In genomic region chr11:110808291-110808690, GRCh38 we compare ENCODE assay signal across 1 cellular context.
TF ChIP-seq lines count a peak whose summit lies in the region.

No MANE protein-coding gene starts in this region.

TF ChIP-seq in K562, 482 proteins besides CTCF, POLR2A, EP300 and RAD21 (continued from another document):
- no peak for TF ChIP-seq MGA (IDR thresholded peaks at IDR 0.05)
- TF ChIP-seq KDM1A (IDR thresholded peaks at IDR 0.05), result no peak
- peak; percentile 53; the same call in 1 of the 2 replicates for TF ChIP-seq ATF4 (CRISPR knock-in tag; IDR thresholded peaks at IDR 0.05)
- no peak for TF ChIP-seq POLR3A (IDR thresholded peaks at IDR 0.05; ENCODE audit: borderline replicate concordance, extremely low read depth, insufficient read depth, insufficient read length)
- no peak for TF ChIP-seq RBM17 (IDR thresholded peaks at IDR 0.05; ENCODE audit: borderline replicate concordance, low read depth, low read length)
- TF ChIP-seq FOXA1 (IDR thresholded peaks at IDR 0.05; ENCODE audit: borderline replicate concordance), result no peak
- TF ChIP-seq HMG20B (CRISPR knock-in tag; IDR thresholded peaks at IDR 0.05), result no peak
